In genomic region chr9:133915534-133916158, GRCh38 we compare ENCODE assay signal across 29 cellular contexts.
DNase-seq lines count a peak whose midpoint lies in the region; ATAC-seq, FAIRE-seq and TF ChIP-seq lines count a peak whose summit lies in the region.
"Had no signal": no experiment of that assay in that cellular context is flagged by ENCODE, and none has a peak within 500 bp of the region (broad histone marks: within the 10 kb centered on the region; RNA-seq: fewer than 3 reads in every experiment).

No MANE protein-coding gene starts in this region.

- H3K36me3 Mint-ChIP-seq in naive B cell: no peaks in the 10 kb centered on the region
- H3K36me3 Mint-ChIP-seq: immature natural killer cell had no signal

- intact Hi-C loops in HepG2 (cut with micrococcal nuclease; ENCODE audit: unreplicated experiment): loop anchor here (2.0 kb wide), 1 partner anchor 23 kb away; no protein-coding TSS in a partner anchor
- intact Hi-C loops in right lobe of liver (cut with DNase I): no loop called here
- intact Hi-C loops in esophagus muscularis mucosa (cut with DNase I): no loop called here

- peaks cover 82% of the 10 kb centered on the region for H3K4me1 ChIP-seq in HepG2 (ENCODE audit: insufficient read depth, low read length)
- H3K4me1 ChIP-seq in right lobe of liver: peaks cover 0 to 28% (median 14%) of the 10 kb centered on the region in 4 donors
- H3K4me1 ChIP-seq in esophagus muscularis mucosa: peaks cover 14 to 30% (median 25%) of the 10 kb centered on the region in 4 donors

- POLR2A ChIA-PET in HepG2 (lab: Yijun Ruan, JAX): interaction anchor here (1.3 to 1.5 kb wide), 5 partner anchors 9 to 80 kb away, joined by 3 to 13 read pairs (median 9); no protein-coding TSS in a partner anchor

- peaks cover 81% of the 10 kb centered on the region for H3K79me2 ChIP-seq in HepG2 (ENCODE audit: insufficient read depth, low read length)

- no peak for TF ChIP-seq EP300 in HepG2 (IDR thresholded peaks at IDR 0.05; ENCODE audit: low read depth in 2 of 2, low read length in 2 of 2)
- no peak for TF ChIP-seq EP300 in HepG2 (CRISPR knock-in tag; IDR thresholded peaks at IDR 0.05; ENCODE audit: borderline replicate concordance)
- TF ChIP-seq EP300 in esophagus muscularis mucosa (IDR thresholded peaks at IDR 0.05): no peak

- no peak overlapping the region for H2AFZ ChIP-seq in HepG2 (ENCODE audit: low read length)
- H2AFZ ChIP-seq: hepatocyte had no signal

- peak overlapping the region; percentile 49; the same call in 1 of the 2 replicates for H3K9ac ChIP-seq in HepG2 (ENCODE audit: insufficient read depth, low read depth, low read length)
- H3K9ac ChIP-seq: SK-N-SH had no signal

- no peaks in the 10 kb centered on the region for H4K20me1 ChIP-seq in HepG2 (ENCODE audit: insufficient read depth, low read length)

- WGBS in HepG2 (ENCODE audit: low lambda C conversion rate): 87% methylated on average over 30 of the region's 30 CpGs
- WGBS in right lobe of liver (ENCODE audit: insufficient coverage, low coverage, low lambda C conversion rate, missing lambda C conversion rate): 87% methylated on average over 27 of the region's 30 CpGs
- WGBS in esophagus muscularis mucosa: 76% methylated on average over 30 of the region's 30 CpGs

- no peaks in the 10 kb centered on the region for H3K27me3 Mint-ChIP-seq in naive B cell

- H3K4me2 ChIP-seq in HepG2 (ENCODE audit: low read depth, low read length): peak overlapping the region; percentile 70
- H3K4me2 ChIP-seq: hepatocyte, SK-N-SH had no signal

- FAIRE-seq in HepG2 (lab: Jason Lieb, UNC): peak; percentile 21
- FAIRE-seq in bronchial epithelial cell (lab: Jason Lieb, UNC): peak; percentile 100
- FAIRE-seq in urothelium cell line (lab: Jason Lieb, UNC): peak; percentile 99
- FAIRE-seq: A204.1, GM12892 had no signal

- peak overlapping the region; percentile 85 for H3K27ac ChIP-seq in HepG2 (ENCODE audit: extremely low read length, insufficient read depth, low read length)
- H3K27ac ChIP-seq in right lobe of liver: peak overlapping the region in 1 of 3 donors; percentile 67
- no peak overlapping the region for H3K27ac ChIP-seq in esophagus muscularis mucosa (replicated peaks in 1 of 4)
- H3K27ac ChIP-seq: cardiac muscle cell, neutrophil, stomach, WERI-Rb-1 had no signal

- no peak for TF ChIP-seq POLR2A in HepG2 (IDR thresholded peaks at IDR 0.05; ENCODE audit: insufficient read depth in 1 of 2, low read depth in 2 of 2, low read length in 2 of 2)
- TF ChIP-seq POLR2A in right lobe of liver (IDR thresholded peaks at IDR 0.05): no peak
- no peak for TF ChIP-seq POLR2A in esophagus muscularis mucosa (IDR thresholded peaks at IDR 0.05; ENCODE audit: low read depth)

- H3K4me3 ChIP-seq in HepG2 (replicated peaks in 1 of 3; ENCODE audit: insufficient read depth in 1 of 3, low read depth in 2 of 3, low read length in 3 of 3) (no peak overlapping the region), right lobe of liver (no peak overlapping the region), bronchial epithelial cell (ENCODE audit: low read depth, low read length) (no peak overlapping the region), esophagus muscularis mucosa (no peak overlapping the region), MG63 (no peak overlapping the region)
- H3K4me3 ChIP-seq: cardiac muscle cell, hepatocyte, left ventricle myocardium inferior, mucosa of descending colon, stomach, upper lobe of left lung had no signal

- peak overlapping the region in 4 of 8 donors; percentile 27 to 61 (median 45) for H3K4me3 Mint-ChIP-seq in naive B cell
- H3K4me3 Mint-ChIP-seq: dendritic cell treated with granulocyte-macrophage colony-stimulating factor and Interleukin-4, amounts not matched to agents 40 ng/mL and 50 ng/mL, for 4 days; immature natural killer cell had no signal

- ATAC-seq in HepG2: no peak
- ATAC-seq in right lobe of liver: no peak
- no peak for ATAC-seq in naive B cell (ENCODE audit: low read depth in 2 of 2)
- no peak for ATAC-seq in GM21737 (IDR thresholded peaks at IDR 0.05; ENCODE audit: unreplicated experiment)

- no peaks in the 10 kb centered on the region for H3K9me3 Mint-ChIP-seq in naive B cell
- H3K9me3 Mint-ChIP-seq: dendritic cell treated with granulocyte-macrophage colony-stimulating factor and Interleukin-4, amounts not matched to agents 40 ng/mL and 50 ng/mL, for 4 days; immature natural killer cell had no signal

- BruUV-seq in HepG2 (replicated peaks; lab: Mats Ljungman, UMichigan): no TSS peak

- no peaks in the 10 kb centered on the region for H3K9me3 ChIP-seq in HepG2 (ENCODE audit: low read length)
- no peaks in the 10 kb centered on the region for H3K9me3 ChIP-seq in right lobe of liver
- no peaks in the 10 kb centered on the region for H3K9me3 ChIP-seq in esophagus muscularis mucosa
- no peaks in the 10 kb centered on the region for H3K9me3 ChIP-seq in MG63
- H3K9me3 ChIP-seq: left ventricle myocardium inferior, mucosa of descending colon, neutrophil, SK-N-SH, stomach, upper lobe of left lung had no signal

- CTCF ChIA-PET in HepG2 (lab: Yijun Ruan, JAX; ENCODE audit: low intra/inter-chr PET ratio, low total read pairs): no interaction called here

- no peaks in the 10 kb centered on the region for H3K27me3 ChIP-seq in HepG2 (ENCODE audit: control insufficient read depth in 1 of 2, insufficient read depth in 2 of 2, low read length in 2 of 2)
- no peaks in the 10 kb centered on the region for H3K27me3 ChIP-seq in right lobe of liver
- H3K27me3 ChIP-seq in bronchial epithelial cell (ENCODE audit: control insufficient read depth, insufficient read depth, low read length): no peaks in the 10 kb centered on the region
- no peaks in the 10 kb centered on the region for H3K27me3 ChIP-seq in esophagus muscularis mucosa
- no peaks in the 10 kb centered on the region for H3K27me3 ChIP-seq in MG63
- H3K27me3 ChIP-seq: cardiac muscle cell, hepatocyte, stomach, upper lobe of left lung had no signal

- TF ChIP-seq CTCF in HepG2 (CRISPR knock-in tag; IDR thresholded peaks at IDR 0.05) (no peak), right lobe of liver (IDR thresholded peaks at IDR 0.05) (no peak), bronchial epithelial cell (IDR thresholded peaks at IDR 0.05; ENCODE audit: insufficient read depth, low read length, severe bottlenecking) (no peak), esophagus muscularis mucosa (IDR thresholded peaks at IDR 0.05) (no peak)

- peaks cover 63 to 79% (median 72%) of the 10 kb centered on the region in 3 donors for H3K4me1 Mint-ChIP-seq in naive B cell
- H3K4me1 Mint-ChIP-seq: immature natural killer cell had no signal

- peaks cover 3 to 9% of the 10 kb centered on the region in 2 experiments; a peak in 2 of 5 replicates for H3K36me3 ChIP-seq in HepG2 (replicated peaks in 1 of 2; ENCODE audit: control insufficient read depth in 1 of 2, insufficient read depth in 2 of 2, low read length in 2 of 2)
- no peaks in the 10 kb centered on the region for H3K36me3 ChIP-seq in right lobe of liver
- H3K36me3 ChIP-seq in bronchial epithelial cell (ENCODE audit: control insufficient read depth, insufficient read depth, low read length): peaks cover 2% of the 10 kb centered on the region
- no peaks in the 10 kb centered on the region for H3K36me3 ChIP-seq in esophagus muscularis mucosa
- H3K36me3 ChIP-seq in MG63: no peaks in the 10 kb centered on the region
- H3K36me3 ChIP-seq: cardiac muscle cell, left ventricle myocardium inferior, neutrophil, stomach, upper lobe of left lung, WERI-Rb-1 had no signal

- H3K27ac Mint-ChIP-seq in naive B cell: peak overlapping the region in 4 of 6 donors; percentile 53 to 96 (median 90)
- H3K27ac Mint-ChIP-seq: dendritic cell treated with granulocyte-macrophage colony-stimulating factor and Interleukin-4, amounts not matched to agents 40 ng/mL and 50 ng/mL, for 4 days; immature natural killer cell had no signal

- DNase-seq in HepG2 (ENCODE audit: low spot score): no peak
- DNase-seq in right lobe of liver: no peak
- DNase-seq in bronchial epithelial cell (ENCODE audit: low read depth): no peak
- DNase-seq in naive B cell: no peak
- no peak for DNase-seq in urothelium cell line (ENCODE audit: low spot score)
- no peak for DNase-seq in esophagus muscularis mucosa (ENCODE audit: extremely low spot score)
- DNase-seq in MG63: no peak
- DNase-seq: activated CD4-positive, alpha-beta T cell treated with anti-CD3 and anti-CD28 coated beads, Interleukin-2, amount 50 U/mL, for 48 hours; activated effector memory CD4-positive, alpha-beta T cell treated with Interleukin-2 at 50 U/mL for 16 hours; DND-41; immature natural killer cell; left ventricle myocardium inferior; mucosa of descending colon; NCI-H146; NCI-H526 treated with DMSO at 0.1 percent for 48 hours; retina; RPMI8226; SK-N-SH; stimulated activated CD4-positive, alpha-beta T cell treated with anti-CD3 and anti-CD28 coated beads, Interleukin-4, amount 100 ng/mL, for 24 hours; stomach; WERI-Rb-1 had no signal

- TF ChIP-seq RAD21 in HepG2 (CRISPR knock-in tag; IDR thresholded peaks at IDR 0.05): no peak

- in situ Hi-C loops in HepG2 (cut with HindIII; ENCODE audit: extremely low pct_ligation_motif_present, low pct_unique_long_range_greater_than_20kb): no loop called here

TF ChIP-seq in HepG2, 621 proteins besides CTCF, POLR2A, EP300 and RAD21 (continues in another document):
- TF ChIP-seq GLMP (CRISPR knock-in tag; IDR thresholded peaks at IDR 0.05; ENCODE audit: borderline replicate concordance) (no peak), ZSCAN25 (CRISPR knock-in tag; IDR thresholded peaks at IDR 0.05) (no peak), YEATS2 (CRISPR knock-in tag; IDR thresholded peaks at IDR 0.05; ENCODE audit: borderline replicate concordance) (no peak), NCOA1 (CRISPR knock-in tag; IDR thresholded peaks at IDR 0.05) (no peak), TIGD3 (CRISPR knock-in tag; IDR thresholded peaks at IDR 0.05; ENCODE audit: borderline replicate concordance) (no peak)
